8 cellular contexts compared by ENCODE assay signal in genomic region chr6:154511735-154512097, GRCh38. TPM values are rescaled to one million over a fixed set of nuclear protein-coding genes. Genes with fewer than 3 reads are reported as not detected.
DNase-seq lines count a peak whose midpoint lies in the region; TF ChIP-seq lines count a peak whose summit lies in the region.

No MANE protein-coding gene starts in this region.

- CTCF ChIA-PET in Calu3 (lab: Charles Lee) = interaction anchor here (0.7 to 1.5 kb wide), 3 partner anchors 65 to 357 kb away, joined by 3 to 5 read pairs (median 5); no protein-coding TSS in a partner anchor

- H3K27me3 Mint-ChIP-seq in Calu3 (ENCODE audit: unreplicated experiment) (no peaks in the 10 kb centered on the region), neural progenitor cell (ENCODE audit: insufficient read depth, low read depth) (peaks cover 7% of the 10 kb centered on the region)

- H3K9me3 Mint-ChIP-seq in Calu3 (ENCODE audit: low read depth, unreplicated experiment) = no peaks in the 10 kb centered on the region
- no peaks in the 10 kb centered on the region for H3K9me3 Mint-ChIP-seq in neural progenitor cell

- no peak for DNase-seq in Calu3
- DNase-seq in NCI-H2029 treated with DMSO at 0.1 percent for 48 hours (lab: John Stamatoyannopoulos, UW) = peak; percentile 70
- no peak for DNase-seq in colonic mucosa
- no peak for DNase-seq in neural progenitor cell (ENCODE audit: low spot score)
- no peak for DNase-seq in hippocampal formation (lab: John Stamatoyannopoulos, UW)
- DNase-seq in stimulated activated CD4-positive, alpha-beta T cell treated with anti-CD3 and anti-CD28 coated beads, Interleukin-1b, Interleukin-23, amount 100 ng/mL, for 48 hours = no peak
- DNase-seq in HAP-1 (ENCODE audit: low spot score in 2 of 2) = no peak
- no peak for DNase-seq in hypothalamus (lab: John Stamatoyannopoulos, UW)

- BruUV-seq in Calu3 (replicated peaks; lab: Mats Ljungman, UMichigan) = no TSS peak

- H3K9ac ChIP-seq in colonic mucosa (ENCODE audit: low read depth in 2 of 2, low read length in 2 of 2) (peak overlapping the region in 1 of 2 donors; percentile 70), neural progenitor cell (no peak overlapping the region)

- peak overlapping the region; percentile 61 for H3K27ac Mint-ChIP-seq in Calu3 (ENCODE audit: unreplicated experiment)
- H3K27ac Mint-ChIP-seq in neural progenitor cell = no peak overlapping the region

- H3K4me3 ChIP-seq in colonic mucosa (no peak overlapping the region), neural progenitor cell (no peak overlapping the region), HAP-1 (no peak overlapping the region)

- peaks cover 19% of the 10 kb centered on the region for H4K20me1 ChIP-seq in neural progenitor cell (ENCODE audit: low read depth)

- intact Hi-C loops in Calu3 (cut with micrococcal nuclease; ENCODE audit: unreplicated experiment) (no loop called here), colonic mucosa (cut with DNase I) (no loop called here)

- H3K79me2 ChIP-seq in neural progenitor cell (ENCODE audit: low read depth) = peaks cover 31% of the 10 kb centered on the region

- H3K27me3 ChIP-seq in colonic mucosa = no peaks in the 10 kb centered on the region
- H3K27me3 ChIP-seq in neural progenitor cell = peaks cover 8% of the 10 kb centered on the region
- no peaks in the 10 kb centered on the region for H3K27me3 ChIP-seq in HAP-1 (ENCODE audit: low read depth)

- H3K27ac ChIP-seq in colonic mucosa (peak overlapping the region; percentile 19), neural progenitor cell (no peak overlapping the region)

- H3K9me3 ChIP-seq in colonic mucosa (no peaks in the 10 kb centered on the region), neural progenitor cell (ENCODE audit: low read depth) (no peaks in the 10 kb centered on the region), HAP-1 (no peaks in the 10 kb centered on the region)

- H3K4me1 Mint-ChIP-seq in Calu3 (ENCODE audit: low read depth, unreplicated experiment) = peaks cover 18% of the 10 kb centered on the region
- H3K4me1 Mint-ChIP-seq in neural progenitor cell = peaks cover 19% of the 10 kb centered on the region

- H3K4me2 ChIP-seq in neural progenitor cell = no peak overlapping the region

- H3K36me3 Mint-ChIP-seq in Calu3 (ENCODE audit: insufficient read depth, unreplicated experiment) (peaks cover 39% of the 10 kb centered on the region), neural progenitor cell (peaks cover 5% of the 10 kb centered on the region)

- peaks cover 20% of the 10 kb centered on the region for H3F3A ChIP-seq in neural progenitor cell (ENCODE audit: low read depth)

- in situ Hi-C loops in HAP-1 (cut with MboI; ENCODE audit: low sequenced_read_pairs) = no loop called here

- no peak for TF ChIP-seq CTCF in Calu3 (IDR thresholded peaks at IDR 0.05; ENCODE audit: unreplicated experiment)
- no peak for TF ChIP-seq CTCF in colonic mucosa (IDR thresholded peaks at IDR 0.05)
- TF ChIP-seq CTCF in neural progenitor cell (IDR thresholded peaks at IDR 0.05) = no peak

- no peaks in the 10 kb centered on the region for H3K36me3 ChIP-seq in colonic mucosa
- no peaks in the 10 kb centered on the region for H3K36me3 ChIP-seq in neural progenitor cell
- H3K36me3 ChIP-seq in HAP-1 (replicated peaks) = 0 out of 2 replicates have a peak, but pooled peaks cover 4% of the 10 kb centered on the region

- no peak overlapping the region for H2AFZ ChIP-seq in neural progenitor cell (replicated peaks)

- peak overlapping the region; percentile 86 for H3K4me3 Mint-ChIP-seq in Calu3 (ENCODE audit: low read depth, unreplicated experiment)
- H3K4me3 Mint-ChIP-seq in neural progenitor cell = peak overlapping the region; percentile 64

- no peaks in the 10 kb centered on the region for H3K4me1 ChIP-seq in colonic mucosa
- H3K4me1 ChIP-seq in neural progenitor cell = peaks cover 30% of the 10 kb centered on the region
- peaks cover 23% of the 10 kb centered on the region for H3K4me1 ChIP-seq in HAP-1

RNA-seq across cellular contexts. Expression of gene CNKSR3, which starts 1.2 kb away (rescaled TPM):
- 4.0 and 4.7 TPM in 2 replicates for total RNA-seq in Calu3 (2022)
- total RNA-seq in colonic mucosa = 10 to 100 TPM; 13.1 to 31.5 TPM
- 8.8 and 9.9 TPM in 2 replicates for total RNA-seq in neural progenitor cell (ENCODE audit: low replicate concordance)
